In the genomic region with DNA sequence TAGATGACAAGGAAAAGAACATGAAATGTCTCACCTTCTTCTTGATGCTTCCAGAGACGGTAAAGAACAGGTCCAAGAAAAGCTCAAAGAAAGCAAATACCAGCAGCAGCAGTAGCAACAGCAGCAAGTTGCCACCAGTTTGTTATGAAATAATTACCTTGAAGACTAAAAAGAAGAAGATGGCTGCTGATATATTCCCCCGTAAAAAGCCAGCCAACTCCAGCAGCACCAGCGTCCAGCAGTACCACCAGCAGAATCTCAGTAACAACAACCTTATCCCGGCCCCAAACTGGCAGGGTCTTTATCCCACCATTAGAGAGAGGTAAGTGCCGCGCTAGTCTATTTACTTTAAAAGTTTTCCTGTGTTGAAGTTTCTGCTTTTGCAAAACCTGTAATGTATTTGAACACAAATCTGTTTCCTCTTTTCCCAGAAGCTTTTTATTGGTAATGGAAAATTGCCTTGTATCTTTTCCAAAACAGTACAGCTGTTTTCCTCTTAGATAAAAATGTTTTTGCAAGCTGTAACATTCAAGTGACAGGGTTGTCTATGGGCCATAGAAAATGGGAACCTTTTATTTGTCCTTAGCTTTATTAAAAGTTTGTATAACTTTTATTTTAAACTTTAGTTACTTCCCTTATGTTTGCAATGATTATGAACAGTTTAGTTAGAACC, we compare ENCODE assay signal across 1 cellular context.
TF ChIP-seq lines count a peak whose summit lies in the region.

No MANE protein-coding gene starts in this region.

TF ChIP-seq in GM23338, 12 proteins besides CTCF, POLR2A, EP300 and RAD21 (continued from another document):
- TF ChIP-seq, protein P1, sequence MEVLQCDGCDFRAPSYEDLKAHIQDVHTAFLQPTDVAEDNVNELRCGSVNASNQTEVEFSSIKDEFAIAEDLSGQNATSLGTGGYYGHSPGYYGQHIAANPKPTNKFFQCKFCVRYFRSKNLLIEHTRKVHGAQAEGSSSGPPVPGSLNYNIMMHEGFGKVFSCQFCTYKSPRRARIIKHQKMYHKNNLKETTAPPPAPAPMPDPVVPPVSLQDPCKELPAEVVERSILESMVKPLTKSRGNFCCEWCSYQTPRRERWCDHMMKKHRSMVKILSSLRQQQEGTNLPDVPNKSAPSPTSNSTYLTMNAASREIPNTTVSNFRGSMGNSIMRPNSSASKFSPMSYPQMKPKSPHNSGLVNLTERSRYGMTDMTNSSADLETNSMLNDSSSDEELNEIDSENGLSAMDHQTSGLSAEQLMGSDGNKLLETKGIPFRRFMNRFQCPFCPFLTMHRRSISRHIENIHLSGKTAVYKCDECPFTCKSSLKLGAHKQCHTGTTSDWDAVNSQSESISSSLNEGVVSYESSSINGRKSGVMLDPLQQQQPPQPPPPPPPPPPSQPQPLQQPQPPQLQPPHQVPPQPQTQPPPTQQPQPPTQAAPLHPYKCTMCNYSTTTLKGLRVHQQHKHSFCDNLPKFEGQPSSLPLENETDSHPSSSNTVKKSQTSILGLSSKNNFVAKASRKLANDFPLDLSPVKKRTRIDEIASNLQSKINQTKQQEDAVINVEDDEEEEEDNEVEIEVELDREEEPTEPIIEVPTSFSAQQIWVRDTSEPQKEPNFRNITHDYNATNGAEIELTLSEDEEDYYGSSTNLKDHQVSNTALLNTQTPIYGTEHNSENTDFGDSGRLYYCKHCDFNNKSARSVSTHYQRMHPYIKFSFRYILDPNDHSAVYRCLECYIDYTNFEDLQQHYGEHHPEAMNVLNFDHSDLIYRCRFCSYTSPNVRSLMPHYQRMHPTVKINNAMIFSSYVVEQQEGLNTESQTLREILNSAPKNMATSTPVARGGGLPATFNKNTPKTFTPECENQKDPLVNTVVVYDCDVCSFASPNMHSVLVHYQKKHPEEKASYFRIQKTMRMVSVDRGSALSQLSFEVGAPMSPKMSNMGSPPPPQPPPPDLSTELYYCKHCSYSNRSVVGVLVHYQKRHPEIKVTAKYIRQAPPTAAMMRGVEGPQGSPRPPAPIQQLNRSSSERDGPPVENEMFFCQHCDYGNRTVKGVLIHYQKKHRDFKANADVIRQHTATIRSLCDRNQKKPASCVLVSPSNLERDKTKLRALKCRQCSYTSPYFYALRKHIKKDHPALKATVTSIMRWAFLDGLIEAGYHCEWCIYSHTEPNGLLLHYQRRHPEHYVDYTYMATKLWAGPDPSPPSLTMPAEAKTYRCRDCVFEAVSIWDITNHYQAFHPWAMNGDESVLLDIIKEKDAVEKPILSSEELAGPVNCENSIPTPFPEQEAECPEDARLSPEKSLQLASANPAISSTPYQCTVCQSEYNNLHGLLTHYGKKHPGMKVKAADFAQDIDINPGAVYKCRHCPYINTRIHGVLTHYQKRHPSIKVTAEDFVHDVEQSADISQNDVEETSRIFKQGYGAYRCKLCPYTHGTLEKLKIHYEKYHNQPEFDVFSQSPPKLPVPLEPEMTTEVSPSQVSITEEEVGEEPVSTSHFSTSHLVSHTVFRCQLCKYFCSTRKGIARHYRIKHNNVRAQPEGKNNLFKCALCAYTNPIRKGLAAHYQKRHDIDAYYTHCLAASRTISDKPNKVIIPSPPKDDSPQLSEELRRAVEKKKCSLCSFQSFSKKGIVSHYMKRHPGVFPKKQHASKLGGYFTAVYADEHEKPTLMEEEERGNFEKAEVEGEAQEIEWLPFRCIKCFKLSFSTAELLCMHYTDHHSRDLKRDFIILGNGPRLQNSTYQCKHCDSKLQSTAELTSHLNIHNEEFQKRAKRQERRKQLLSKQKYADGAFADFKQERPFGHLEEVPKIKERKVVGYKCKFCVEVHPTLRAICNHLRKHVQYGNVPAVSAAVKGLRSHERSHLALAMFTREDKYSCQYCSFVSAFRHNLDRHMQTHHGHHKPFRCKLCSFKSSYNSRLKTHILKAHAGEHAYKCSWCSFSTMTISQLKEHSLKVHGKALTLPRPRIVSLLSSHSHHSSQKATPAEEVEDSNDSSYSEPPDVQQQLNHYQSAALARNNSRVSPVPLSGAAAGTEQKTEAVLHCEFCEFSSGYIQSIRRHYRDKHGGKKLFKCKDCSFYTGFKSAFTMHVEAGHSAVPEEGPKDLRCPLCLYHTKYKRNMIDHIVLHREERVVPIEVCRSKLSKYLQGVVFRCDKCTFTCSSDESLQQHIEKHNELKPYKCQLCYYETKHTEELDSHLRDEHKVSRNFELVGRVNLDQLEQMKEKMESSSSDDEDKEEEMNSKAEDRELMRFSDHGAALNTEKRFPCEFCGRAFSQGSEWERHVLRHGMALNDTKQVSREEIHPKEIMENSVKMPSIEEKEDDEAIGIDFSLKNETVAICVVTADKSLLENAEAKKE (CRISPR knock-in tag; IDR thresholded peaks at IDR 0.05), result no peak
- TF ChIP-seq EZH2phosphoT487 (IDR thresholded peaks at IDR 0.05; ENCODE audit: unreplicated experiment), result no peak
